2 cellular contexts compared by ENCODE assay signal in the genomic region with DNA sequence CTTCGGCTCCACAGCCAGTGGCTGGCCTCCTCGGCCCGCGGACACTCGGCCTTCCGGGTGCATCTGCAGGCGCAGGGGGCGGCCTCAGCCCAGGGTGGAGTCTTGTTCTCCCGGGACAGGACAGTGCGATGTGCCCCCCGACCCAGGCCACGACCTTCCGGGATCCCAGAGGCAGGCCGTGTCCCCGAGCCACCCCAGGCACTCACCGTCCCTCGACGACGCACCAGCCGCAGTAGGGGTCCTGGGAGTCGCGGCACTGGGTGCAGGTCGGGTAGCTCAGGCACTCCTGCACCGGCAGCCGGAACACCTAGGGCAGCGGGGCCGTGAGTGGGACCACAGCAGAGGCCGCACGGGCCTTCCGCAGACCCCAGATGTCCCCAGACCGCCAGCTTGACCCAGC.
TF ChIP-seq lines count a peak whose summit lies in the region.

No MANE protein-coding gene starts in this region.

TF ChIP-seq in HCT116, 20 proteins besides CTCF, POLR2A, EP300 and RAD21:
- TF ChIP-seq SP1 (IDR thresholded peaks at IDR 0.05; ENCODE audit: low read depth) (no peak), ELF1 (IDR thresholded peaks at IDR 0.05; ENCODE audit: borderline replicate concordance, low read depth) (no peak), EGR1 (IDR thresholded peaks at IDR 0.05; ENCODE audit: low read depth) (no peak), ZBTB33 (IDR thresholded peaks at IDR 0.05; ENCODE audit: extremely low read depth, insufficient replicate concordance, low read length) (no peak), FOSL1 (IDR thresholded peaks at IDR 0.05; ENCODE audit: low read depth) (no peak), JUND (IDR thresholded peaks at IDR 0.05) (no peak), ZNF274 (IDR thresholded peaks at IDR 0.05; ENCODE audit: low read depth, low read length) (no peak)
- TF ChIP-seq, protein P1, sequence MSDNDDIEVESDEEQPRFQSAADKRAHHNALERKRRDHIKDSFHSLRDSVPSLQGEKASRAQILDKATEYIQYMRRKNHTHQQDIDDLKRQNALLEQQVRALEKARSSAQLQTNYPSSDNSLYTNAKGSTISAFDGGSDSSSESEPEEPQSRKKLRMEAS (IDR thresholded peaks at IDR 0.05), result no peak
TF ChIP-seq in HCT116: peak in this region for 0.

TF ChIP-seq in H1, 55 proteins besides CTCF, POLR2A, EP300 and RAD21:
- no peak for TF ChIP-seq EGR1 (IDR thresholded peaks at IDR 0.05; ENCODE audit: borderline replicate concordance, low read depth, low read length)
- no peak for TF ChIP-seq USF2 (IDR thresholded peaks at IDR 0.05; ENCODE audit: low read length)
- TF ChIP-seq GTF2F1 (IDR thresholded peaks at IDR 0.05; ENCODE audit: borderline replicate concordance, low read depth, low read length), result no peak
- no peak for TF ChIP-seq KDM4A (IDR thresholded peaks at IDR 0.05; ENCODE audit: low read depth, low read length, severe bottlenecking)
- TF ChIP-seq EZH2 (IDR thresholded peaks at IDR 0.05; ENCODE audit: low read depth, low read length, severe bottlenecking), result no peak
- no peak for TF ChIP-seq NRF1 (IDR thresholded peaks at IDR 0.05; ENCODE audit: low read depth, low read length)
- no peak for TF ChIP-seq CBX8 (IDR thresholded peaks at IDR 0.05; ENCODE audit: borderline replicate concordance, low read depth, low read length)
- TF ChIP-seq RFX5 (IDR thresholded peaks at IDR 0.05; ENCODE audit: borderline replicate concordance, low read depth, low read length), result no peak
- TF ChIP-seq JUND (IDR thresholded peaks at IDR 0.05; ENCODE audit: low read length), result no peak
- no peak for TF ChIP-seq HDAC6 (IDR thresholded peaks at IDR 0.05; ENCODE audit: low read depth, low read length)
- no peak for TF ChIP-seq RXRA (IDR thresholded peaks at IDR 0.05; ENCODE audit: insufficient read depth, low read depth, low read length)
